In genomic region chr3:183099838-183100204, GRCh38 we compare ENCODE assay signal across 8 cellular contexts. TPM values are rescaled to one million over a fixed set of nuclear protein-coding genes. Genes with fewer than 3 reads are reported as not detected.
DNase-seq lines count a peak whose midpoint lies in the region; FAIRE-seq and TF ChIP-seq lines count a peak whose summit lies in the region.

No MANE protein-coding gene starts in this region.

- H2BK12ac ChIP-seq in trophoblast cell (ENCODE audit: low read length), result no peak overlapping the region

- H4K12ac ChIP-seq in trophoblast cell (ENCODE audit: low read depth, low read length), result no peak overlapping the region

- peaks cover 0 to 4% of the 10 kb centered on the region in 2 donors for H3K36me3 ChIP-seq in duodenal mucosa (ENCODE audit: control insufficient read depth in 1 of 2, insufficient read depth in 2 of 2, low read length in 2 of 2)
- peaks cover 0 to 1% of the 10 kb centered on the region in 2 experiments for H3K36me3 ChIP-seq in trophoblast cell (ENCODE audit: control insufficient read depth in 1 of 2, insufficient read depth in 2 of 2, low read length in 2 of 2)

- H3K4me1 Mint-ChIP-seq in IgD-negative memory B cell, result peaks cover 11 to 38% (median 25%) of the 10 kb centered on the region in 3 donors

- no peak overlapping the region for H3K23ac ChIP-seq in trophoblast cell (ENCODE audit: low read length)

- H3K4me1 ChIP-seq in duodenal mucosa (ENCODE audit: control insufficient read depth in 1 of 2, insufficient read depth in 2 of 2, low read length in 2 of 2) (peaks cover 8 to 12% of the 10 kb centered on the region in 2 donors), trophoblast cell (ENCODE audit: control insufficient read depth in 1 of 2, insufficient read depth in 2 of 2, low read length in 2 of 2) (peaks cover 3 to 5% of the 10 kb centered on the region in 2 experiments)

- no CpG with 5 or more reads among the region's 1 CpG for WGBS in trophoblast cell (ENCODE audit: extremely low coverage, insufficient coverage, insufficient read length)

- peaks cover 5% of the 10 kb centered on the region for H3K79me2 ChIP-seq in trophoblast cell (ENCODE audit: control insufficient read depth, insufficient read depth, low read length, poor library complexity)

- no peak overlapping the region for H3K18ac ChIP-seq in trophoblast cell (ENCODE audit: low read length)

- no peak for TF ChIP-seq CTCF in GM12865 (IDR thresholded peaks at IDR 0.05; ENCODE audit: insufficient read depth, low read depth, low read length, missing control alignments)

- H4K8ac ChIP-seq in trophoblast cell (ENCODE audit: low read depth, low read length), result no peak overlapping the region

- peak overlapping the region; percentile 97 to 98 (median 97) for H3K4me3 Mint-ChIP-seq in IgD-negative memory B cell

- H2BK5ac ChIP-seq in trophoblast cell (ENCODE audit: low read depth, low read length, poor library complexity), result no peak overlapping the region

- no peak for FAIRE-seq in H54 (lab: Jason Lieb, UNC)

- no peak overlapping the region for H4K91ac ChIP-seq in trophoblast cell (ENCODE audit: low read depth, low read length)

- H3K79me1 ChIP-seq in trophoblast cell (ENCODE audit: low read length), result peaks cover 3% of the 10 kb centered on the region

- no peak overlapping the region for H3K4ac ChIP-seq in trophoblast cell (ENCODE audit: low read depth, low read length)

- no peak for DNase-seq in GM12865 (ENCODE audit: low read depth)
- DNase-seq in trophoblast cell, result no peak
- DNase-seq in H54 (ENCODE audit: insufficient read length, low spot score), result no peak
- no peak for DNase-seq in iPS-NIHi7 (ENCODE audit: extremely low spot score)
- no peak for DNase-seq in globus pallidus (ENCODE audit: low spot score)
- no peak for DNase-seq in HT-29 (ENCODE audit: low spot score)

- H2AK5ac ChIP-seq in trophoblast cell (ENCODE audit: low read length), result no peak overlapping the region

- no peaks in the 10 kb centered on the region for H3K9me3 ChIP-seq in duodenal mucosa (ENCODE audit: control insufficient read depth in 1 of 2, low read length in 2 of 2)
- H3K9me3 ChIP-seq in trophoblast cell (ENCODE audit: insufficient read depth, low read depth, low read length), result no peaks in the 10 kb centered on the region

- H2BK120ac ChIP-seq in trophoblast cell (ENCODE audit: insufficient read depth, low read length, poor library complexity), result no peak overlapping the region

- no peak overlapping the region for H2AFZ ChIP-seq in trophoblast cell (ENCODE audit: insufficient read depth, low read length, poor library complexity)

- no peaks in the 10 kb centered on the region for H3K36me3 Mint-ChIP-seq in IgD-negative memory B cell

- H3K9ac ChIP-seq in duodenal mucosa (ENCODE audit: low read depth in 1 of 2, low read length in 2 of 2) (peak overlapping the region; percentile 12 to 73), trophoblast cell (ENCODE audit: low read length) (no peak overlapping the region)

- no peaks in the 10 kb centered on the region for H3K27me3 Mint-ChIP-seq in IgD-negative memory B cell

- no peak overlapping the region for H3K14ac ChIP-seq in trophoblast cell (ENCODE audit: low read length)

- H3K27me3 ChIP-seq in duodenal mucosa (ENCODE audit: control insufficient read depth in 1 of 2, insufficient read depth in 2 of 2, low read length in 2 of 2) (no peaks in the 10 kb centered on the region), trophoblast cell (ENCODE audit: insufficient read depth, low read length) (no peaks in the 10 kb centered on the region)

- TF ChIP-seq POLR2A in H54 (IDR thresholded peaks at IDR 0.05; ENCODE audit: low read depth, low read length), result no peak

- H3K4me2 ChIP-seq in trophoblast cell (ENCODE audit: low read length), result peak overlapping the region; percentile 68

- H3K4me3 ChIP-seq in GM12865 (ENCODE audit: low read depth, low read length), result peak overlapping the region; percentile 43
- peak overlapping the region; percentile 88 to 99 for H3K4me3 ChIP-seq in duodenal mucosa (ENCODE audit: low read depth in 1 of 2, low read length in 2 of 2)
- no peak overlapping the region for H3K4me3 ChIP-seq in trophoblast cell (ENCODE audit: low read depth, low read length)

- no peaks in the 10 kb centered on the region for H3K9me3 Mint-ChIP-seq in IgD-negative memory B cell

- H3K27ac ChIP-seq in duodenal mucosa (ENCODE audit: low read depth, low read length) (peak overlapping the region; percentile 40), trophoblast cell (ENCODE audit: low read depth, low read length) (no peak overlapping the region)

- peak overlapping the region; percentile 76 to 98 (median 96) for H3K27ac Mint-ChIP-seq in IgD-negative memory B cell

RNA-seq across cellular contexts. Expression of gene MCCC1, which starts 0.5 kb away (rescaled TPM):
- 32.4 TPM for polyA plus RNA-seq in IgD-negative memory B cell
- 11.3 and 12.1 TPM in 2 replicates for polyA plus RNA-seq in trophoblast cell (2013)
- total RNA-seq in HT-29 (2014; rRNA removed; shearing (Covaris generic)), result 11.7 and 16.2 TPM in 2 replicates
